In genomic region chr16:4244254-4244812, GRCh38 we compare ENCODE assay signal across 1 cellular context.
TF ChIP-seq lines count a peak whose summit lies in the region.

No MANE protein-coding gene starts in this region.

TF ChIP-seq in H1, 55 proteins besides CTCF, POLR2A, EP300 and RAD21:
- TF ChIP-seq TAF1 (IDR thresholded peaks at IDR 0.05; ENCODE audit: low read depth, low read length) (peak; percentile 40; the same call in 1 of the 2 replicates), E2F6 (IDR thresholded peaks at IDR 0.05) (0 out of 2 replicates have a peak, but pooled peaks have one; percentile 14), SP4 (IDR thresholded peaks at IDR 0.05; ENCODE audit: low read length) (no peak), TBP (IDR thresholded peaks at IDR 0.05; ENCODE audit: low read depth, low read length) (peak; percentile 67; the same call in 1 of the 2 replicates), YY1 (IDR thresholded peaks at IDR 0.05; ENCODE audit: low read depth, low read length) (peak; percentile 89), CTBP2 (IDR thresholded peaks at IDR 0.05; ENCODE audit: borderline replicate concordance, insufficient read depth, insufficient read length, low read length) (no peak), SIX5 (IDR thresholded peaks at IDR 0.05; ENCODE audit: low read depth, low read length) (no peak), CEBPB (IDR thresholded peaks at IDR 0.05; ENCODE audit: low read depth, low read length) (no peak), MAX (IDR thresholded peaks at IDR 0.05) (peak; percentile 65)
